8 cellular contexts compared by ENCODE assay signal in the genomic region with DNA sequence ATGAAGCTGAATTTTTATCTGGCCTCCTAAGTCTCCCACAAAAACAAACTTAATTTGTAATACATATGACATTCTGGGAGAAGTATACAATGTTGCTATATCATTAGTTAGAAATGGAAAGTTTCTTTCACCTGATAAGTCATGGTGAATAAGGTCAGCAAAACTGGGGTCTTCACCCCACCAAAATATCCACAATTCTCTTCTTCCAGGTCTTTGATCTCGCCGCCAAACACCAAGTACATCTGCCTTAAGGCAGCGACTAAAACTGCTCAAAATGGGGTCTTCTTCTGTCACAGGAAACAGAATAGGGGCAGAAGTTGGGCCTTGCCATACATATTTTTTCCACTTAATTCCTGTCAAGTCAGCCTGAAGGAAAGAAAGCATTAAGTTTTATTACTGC. TPM values are rescaled to one million over a fixed set of nuclear protein-coding genes. Genes with fewer than 3 reads are reported as not detected.
A peak's percentile ranks its signal among the peaks of the same experiment; 100 is the strongest.
DNase-seq lines count a peak whose midpoint lies in the region; ATAC-seq, FAIRE-seq and TF ChIP-seq lines count a peak whose summit lies in the region.

No MANE protein-coding gene starts in this region.

- ATAC-seq in right cardiac atrium (no peak), GM12878 (no peak)

- H3K4me1 ChIP-seq in right cardiac atrium (ENCODE audit: control insufficient read depth, insufficient read depth, low read length) = peaks cover 3% of the 10 kb centered on the region
- peaks cover 6% of the 10 kb centered on the region for H3K4me1 ChIP-seq in GM12878 (ENCODE audit: control insufficient read depth, insufficient read depth, low read length)

- intact Hi-C loops in right cardiac atrium (cut with DNase I) = loop anchor here in 1 of 4 donors (10.0 kb wide), 2 partner anchors 128 to 648 kb away; no protein-coding TSS in a partner anchor
- intact Hi-C loops in cardiac septum (cut with DNase I) = no loop called here
- intact Hi-C loops in GM12878 (cut with micrococcal nuclease; ENCODE audit: unreplicated experiment) = no loop called here

- H3K4me3 ChIP-seq in right cardiac atrium (ENCODE audit: low read length) (peak overlapping the region; percentile 54), GM12878 (peak overlapping the region; percentile 95)

- no peak for FAIRE-seq in GM12878 (lab: Jason Lieb, UNC)

- H3K27ac ChIP-seq in right cardiac atrium (ENCODE audit: low read length) = peak overlapping the region; percentile 59
- H3K27ac ChIP-seq in GM12878 (ENCODE audit: control insufficient read depth, insufficient read depth) = peak overlapping the region; percentile 40

- no peaks in the 10 kb centered on the region for H4K20me1 ChIP-seq in GM12878 (ENCODE audit: control insufficient read depth, insufficient read depth)

- CTCF ChIA-PET in GM12878 (lab: Yijun Ruan, JAX) = interaction anchor here (1.1 to 8.0 kb wide), 3 partner anchors 10 to 47 kb away, joined by 3 to 105 read pairs (median 4); no protein-coding TSS in a partner anchor

- no peak for TF ChIP-seq POLR2A in GM12878 (IDR thresholded peaks at IDR 0.05; ENCODE audit: low read depth, low read length)

- RAD21 ChIA-PET in GM12878 (lab: Charles Lee; ENCODE audit: unreplicated experiment) = interaction anchor here (1.8 to 15.1 kb wide), 2 partner anchors 9 to 48 kb away, joined by 6 to 169 read pairs; no protein-coding TSS in a partner anchor

- no TSS peak for BruUV-seq in GM12878 (replicated peaks; lab: Mats Ljungman, UMichigan)

- SMC1A ChIA-PET in GM12878 (lab: Charles Lee; ENCODE audit: uncharacterized antibody, unreplicated experiment) = interaction anchor here (1.0 to 5.9 kb wide), 10 partner anchors 9 to 92 kb away, joined by 3 to 57 read pairs (median 5); no protein-coding TSS in a partner anchor

- H3K36me3 ChIP-seq in GM12878 (ENCODE audit: control insufficient read depth in 2 of 2, insufficient read depth in 2 of 2, low read length in 1 of 2) = peaks cover 2 to 16% of the 10 kb centered on the region in 2 experiments; a peak in 3 of 4 replicates

- H3K9me3 ChIP-seq in right cardiac atrium (ENCODE audit: control insufficient read depth, low read length) = no peaks in the 10 kb centered on the region
- H3K9me3 ChIP-seq in GM12878 (replicated peaks; ENCODE audit: control insufficient read depth, insufficient read depth, low read length) = no peaks in the 10 kb centered on the region

- H3K27me3 ChIP-seq in right cardiac atrium (ENCODE audit: control insufficient read depth, insufficient read depth) (no peaks in the 10 kb centered on the region), GM12878 (replicated peaks in 1 of 2; ENCODE audit: control insufficient read depth in 2 of 2, insufficient read depth in 2 of 2, low read length in 1 of 2) (no peaks in the 10 kb centered on the region)

- 63% methylated on average over 3 of the region's 3 CpGs for WGBS in right cardiac atrium
- WGBS in GM12878 (ENCODE audit: insufficient coverage, insufficient replicate concordance, low lambda C conversion rate, missing lambda C conversion rate) = 33% methylated on average over 3 of the region's 3 CpGs

- peak overlapping the region; percentile 87 for H3K4me2 ChIP-seq in GM12878 (ENCODE audit: control insufficient read depth, insufficient read depth)

- no peak for TF ChIP-seq EP300 in GM12878 (IDR thresholded peaks at IDR 0.05; ENCODE audit: borderline replicate concordance in 1 of 2, control insufficient read depth in 1 of 2, low read depth in 2 of 2, low read length in 2 of 2)

- H3K79me2 ChIP-seq in GM12878 (ENCODE audit: control insufficient read depth, insufficient read depth, low read length) = peaks cover 74% of the 10 kb centered on the region

- DNase-seq in right cardiac atrium (no peak), cardiac septum (ENCODE audit: low spot score) (no peak), GM12878 (ENCODE audit: low read depth, low spot score) (no peak), medulla oblongata (ENCODE audit: extremely low spot score) (peak; percentile 7), SHP77 treated with DMSO at 0.1 percent for 48 hours (lab: John Stamatoyannopoulos, UW) (no peak), HCEC 1CT (no peak), NCI-H748 treated with DMSO at 0.1 percent for 48 hours (lab: John Stamatoyannopoulos, UW) (no peak)
- no peak for DNase-seq in stimulated activated CD4-positive, alpha-beta T cell treated with anti-CD3 and anti-CD28 coated beads, Interleukin-2, amount 100 ng/mL, for 48 hours

- in situ Hi-C loops in GM12878 (cut with MboI) = no loop called here

- no peak overlapping the region for H2AFZ ChIP-seq in GM12878 (ENCODE audit: control insufficient read depth, low read depth, low read length)

- H3K9ac ChIP-seq in GM12878 (ENCODE audit: control insufficient read depth, insufficient read depth, low read length) = peak overlapping the region; percentile 65

- TF ChIP-seq RAD21 in GM12878 (IDR thresholded peaks at IDR 0.05; ENCODE audit: insufficient read depth, low read depth, low read length) = no peak

- no peak for TF ChIP-seq CTCF in GM12878 (IDR thresholded peaks at IDR 0.05 in 2 of 3, conservative IDR thresholded peaks at IDR 0.05 in 1 of 3; ENCODE audit: control insufficient read depth in 2 of 3, extremely low read depth in 1 of 3, insufficient read depth in 1 of 3, low read depth in 3 of 3, low read length in 3 of 3)

- POLR2A ChIA-PET in GM12878 (lab: Charles Lee) = interaction anchor here (0.6 to 1.2 kb wide), 2 partner anchors 10 to 644 kb away, joined by 3 to 5 read pairs; no protein-coding TSS in a partner anchor

TF ChIP-seq in GM12878, 131 proteins besides CTCF, POLR2A, EP300 and RAD21 (continues in another document):
- TF ChIP-seq SP1 (IDR thresholded peaks at IDR 0.05; ENCODE audit: low read depth, low read length) (no peak), EZH2 (IDR thresholded peaks at IDR 0.05; ENCODE audit: borderline replicate concordance, control insufficient read depth, low read depth, low read length) (no peak), MTA3 (IDR thresholded peaks at IDR 0.05; ENCODE audit: borderline replicate concordance, low read length) (no peak), ZNF207 (IDR thresholded peaks at IDR 0.05; ENCODE audit: borderline replicate concordance) (no peak), TCF12 (IDR thresholded peaks at IDR 0.05; ENCODE audit: low read depth, low read length) (no peak), REST (IDR thresholded peaks at IDR 0.05; ENCODE audit: low read depth, low read length) (no peak)

RNA-seq across cellular contexts. Expression of gene MED13, which starts 2.1 kb away (rescaled TPM):
- total RNA-seq in right cardiac atrium (10 to 100 TPM; 26.0 to 49.8 (median 34.2) TPM), cardiac septum (47.4 TPM), GM12878 (2014; rRNA removed) (29.3 and 38.7 TPM in 2 replicates), GM12878 (2014; rRNA removed; fragmentation: Illumina TruSeq; extraction: Trizol) (47.9 and 49.7 TPM in 2 replicates), GM12878 (2021) (47.5 and 49.5 TPM in 2 replicates)
- polyA plus RNA-seq in right cardiac atrium (6.6 TPM), GM12878 (2011; rRNA removed) (41.3 and 43.3 TPM in 2 replicates), GM12878 (2014; fragmentation: Illumina TruSeq; extraction: Trizol) (33.4 and 33.5 TPM in 2 replicates), GM12878 (2014; fragmentation: Nextera tagmentation; extraction: Ambion mirVana) (1 to 10 TPM; 5.4 to 6.7 TPM), GM12878 (2014; rRNA removed) (13.3 and 13.7 TPM in 2 replicates), GM12878 (2016; fragmentation: Nextera tagmentation; extraction: Ambion mirVana) (1 to 10 TPM; 4.6 to 4.7 TPM)
- 241 and 272 TPM in 2 replicates for total RNA-seq in GM12878 (2013; cell fraction: nucleolus; rRNA removed)
- polyA plus RNA-seq in GM12878 (2011; ENCODE audit: low read depth) = 12.7 TPM
- polyA plus RNA-seq in GM12878 (2011; cell fraction: cytosol; rRNA removed) = 17.4 and 22.9 TPM in 2 replicates
- polyA plus RNA-seq in GM12878 (2011; cell fraction: nucleus; rRNA removed) = 28.9 and 29.1 TPM in 2 replicates
- polyA plus RNA-seq in GM12878 (2012) = 12.0 and 16.6 TPM in 2 replicates
- 159 and 219 TPM in 2 replicates for polyA minus RNA-seq in GM12878 (2011; rRNA and poly(A)+ RNA removed)
- 36.9 and 43.6 TPM in 2 replicates for polyA minus RNA-seq in GM12878 (2011; cell fraction: cytosol; rRNA and poly(A)+ RNA removed)
- 68.2 and 98.2 TPM in 2 replicates for polyA minus RNA-seq in GM12878 (2011; cell fraction: nucleus; rRNA and poly(A)+ RNA removed)
